In genomic region chr3:9290556-9290955, GRCh38 we compare ENCODE assay signal across 10 cellular contexts.
"Had no signal": no experiment of that assay in that cellular context is flagged by ENCODE, and none has a peak within 500 bp of the region (broad histone marks: within the 10 kb centered on the region; RNA-seq: fewer than 3 reads in every experiment).

No MANE protein-coding gene starts in this region.

- ATAC-seq: HCT116, K562 had no signal

- H2AFZ ChIP-seq: GM23248 had no signal

- H3K9ac ChIP-seq: GM23248 had no signal

- H3K9me3 ChIP-seq: HAP-1 had no signal

- FAIRE-seq: HTR-8/SVneo, K562 had no signal

- H3K36me3 ChIP-seq: HAP-1 had no signal

- H3K4me3 ChIP-seq: GM23248, HAP-1, K562 had no signal

- DNase-seq: GM23248, GOT3, H7, HFFc6, IMR-90, KG1 had no signal

- H3K4me1 ChIP-seq: HAP-1 had no signal

- H3K27ac ChIP-seq: GM23248 had no signal
